Comparison of ENCODE assay signal across 8 cellular contexts in genomic region chr12:38138225-38139221, GRCh38.
A peak's percentile ranks its signal among the peaks of the same experiment; 100 is the strongest.
DNase-seq lines count a peak whose midpoint lies in the region; ATAC-seq, FAIRE-seq and TF ChIP-seq lines count a peak whose summit lies in the region.

No MANE protein-coding gene starts in this region.

- peaks cover 0 to 21% (median 10%) of the 10 kb centered on the region in 9 donors for H3K27me3 ChIP-seq in heart left ventricle

- WGBS in heart left ventricle, 4 donors = 6 to 17% (median 11%) methylated on average over 53 to 54 of the region's 54 CpGs

- H3K9me3 ChIP-seq in SK-N-MC (ENCODE audit: low read depth, low read length) = no peaks in the 10 kb centered on the region
- H3K9me3 ChIP-seq in heart left ventricle = no peaks in the 10 kb centered on the region

- peak; percentile 96 for FAIRE-seq in urothelium cell line (lab: Jason Lieb, UNC)

- H3K4me1 ChIP-seq in heart left ventricle = peaks cover 0 to 11% (median 5%) of the 10 kb centered on the region in 12 donors

- H3K36me3 ChIP-seq in SK-N-MC (ENCODE audit: insufficient read depth, low read length) (no peaks in the 10 kb centered on the region), heart left ventricle (no peaks in the 10 kb centered on the region)

- DNase-seq in Caki2 (ENCODE audit: low read depth) (peak; percentile 88), SK-N-MC (ENCODE audit: low read depth, low spot score) (peak; percentile 35), heart left ventricle (peak in 4 of 5 donors; percentile 51 to 64 (median 58)), posterior cingulate gyrus (peak in 8 of 10 donors; percentile 54 to 88 (median 80)), urothelium cell line (ENCODE audit: low spot score) (peak; percentile 71)
- peak; percentile 51 for DNase-seq in Jurkat, Clone E6-1 (ENCODE audit: low read depth, low spot score)
- DNase-seq in activated naive CD8-positive, alpha-beta T cell treated with anti-CD3 and anti-CD28 coated beads, Interleukin-2, amount 50 U/mL, for 16 hours (ENCODE audit: low read depth, low spot score) = peak; percentile 32

- TF ChIP-seq CTCF in heart left ventricle (IDR thresholded peaks at IDR 0.05) = peak; percentile 94 to 99 (median 98)

- intact Hi-C loops in heart left ventricle (cut with DNase I) (loop anchor here in 7 of 10 donors (1.0 to 5.0 kb wide), 4 partner anchors 176 to 964 kb away; partner anchors contain the start of gene ALG10B (in 4 of the 7)), posterior cingulate gyrus (cut with DNase I) (loop anchor here (1.0 kb wide), 1 partner anchor 178 kb away; the partner anchor contains the start of gene ALG10B)

- ATAC-seq in GM21360 (IDR thresholded peaks at IDR 0.05; ENCODE audit: unreplicated experiment) (peak; percentile 75), heart left ventricle (peak in 3 of 4 donors; percentile 48 to 71 (median 59))

- no peak overlapping the region for H3K27ac ChIP-seq in SK-N-MC
- H3K27ac ChIP-seq in heart left ventricle = no peak overlapping the region

- in situ Hi-C loops in Caki2 (cut with HindIII; ENCODE audit: low pct_unique_long_range_greater_than_20kb, low sequenced_read_pairs) = no loop called here

- H3K9ac ChIP-seq in SK-N-MC (ENCODE audit: insufficient read length) = peak overlapping the region; percentile 23

- no peak for TF ChIP-seq POLR2A in heart left ventricle (IDR thresholded peaks at IDR 0.05)

- H3K4me3 ChIP-seq in Jurkat, Clone E6-1 (ENCODE audit: low read length) = no peak overlapping the region
- peak overlapping the region; percentile 80 for H3K4me3 ChIP-seq in SK-N-MC
- H3K4me3 ChIP-seq in heart left ventricle = peak overlapping the region in 10 of 12 donors; percentile 20 to 55 (median 36)

Comparison
In these comparisons a context has a peak if more than half of its experiments do, and no peak if none do; other contexts are left out.
1. DNase-seq: peak in every context shown above with its lines; median percentile 88 in Caki2; 80 in posterior cingulate gyrus; 71 in urothelium cell line; 58 in heart left ventricle; 51 in Jurkat, Clone E6-1; 35 in SK-N-MC; 32 in activated naive CD8-positive, alpha-beta T cell treated with anti-CD3 and anti-CD28 coated beads, Interleukin-2, amount 50 U/mL, for 16 hours.